Comparison of ENCODE assay signal across 20 cellular contexts in the genomic region with DNA sequence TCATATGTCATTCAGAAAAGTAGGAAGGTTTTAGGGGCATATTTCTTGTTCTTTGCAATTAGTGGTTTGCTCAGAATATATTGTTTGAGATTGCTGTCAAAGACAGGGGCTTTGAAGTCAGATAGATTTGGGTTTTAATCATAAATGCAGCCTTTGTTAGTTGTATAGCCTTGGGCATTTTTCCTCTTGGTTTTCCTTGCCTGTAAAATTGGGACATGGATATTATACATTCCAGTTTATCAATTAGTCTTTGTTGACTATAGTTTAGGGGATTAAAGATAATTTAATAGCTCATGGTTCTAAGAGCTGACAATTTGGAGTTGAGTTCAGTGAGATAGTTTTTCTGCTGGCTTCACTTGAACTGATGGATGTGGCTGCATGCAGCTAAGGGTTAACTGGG.
"Had no signal": no experiment of that assay in that cellular context is flagged by ENCODE, and none has a peak within 500 bp of the region (broad histone marks: within the 10 kb centered on the region; RNA-seq: fewer than 3 reads in every experiment).

No MANE protein-coding gene starts in this region.

- DNase-seq: natural killer cell; occipital lobe; ovary; posterior cingulate gyrus; psoas muscle; right cardiac atrium; right lobe of liver; sigmoid colon; small intestine; stimulated activated CD4-positive, alpha-beta T cell treated with anti-CD3 and anti-CD28 coated beads, Interleukin-15, amount 100 ng/mL, for 24 hours; stimulated activated CD4-positive, alpha-beta T cell treated with anti-CD3 and anti-CD28 coated beads, Interleukin-2, amount 100 ng/mL, for 24 hours; stimulated activated CD4-positive, alpha-beta T cell treated with anti-CD3 and anti-CD28 coated beads, Interleukin-2, amount 100 ng/mL, for 48 hours; stimulated activated CD4-positive, alpha-beta T cell treated with anti-CD3 and anti-CD28 coated beads, Interleukin-4, amount 100 ng/mL, for 24 hours; stimulated activated naive B cell treated with anti-CD40 and anti-IgM and Interleukin-4, amounts not matched to agents 10 μg/mL and 1 μg/mL and 100 μg/mL, for 72 hours; stimulated activated naive CD4-positive, alpha-beta T cell treated with Interleukin-2 at 50 U/mL for 16 hours; stomach; thyroid gland; trophoblast cell; upper lobe of left lung had no signal

- ATAC-seq: natural killer cell; psoas muscle; right cardiac atrium; right lobe of liver; stimulated activated effector memory CD8-positive, alpha-beta T cell treated with anti-CD3 and anti-CD28 coated beads, Interleukin-12 subunit alpha, Interleukin-12 subunit beta, amount 100 ng/mL, for 72 hours; stimulated activated naive B cell treated with anti-CD40 and anti-IgM and Interleukin-4, amounts not matched to agents 10 μg/mL and 1 μg/mL and 100 μg/mL, for 72 hours had no signal
